24 cellular contexts compared by ENCODE assay signal in genomic region chr1:107706181-107706580, GRCh38.
"Had no signal": no experiment of that assay in that cellular context is flagged by ENCODE, and none has a peak within 500 bp of the region (broad histone marks: within the 10 kb centered on the region; RNA-seq: fewer than 3 reads in every experiment).

No MANE protein-coding gene starts in this region.

- H3K36me3 ChIP-seq: ascending aorta, MG63 had no signal

- H3K4me3 ChIP-seq: ascending aorta, body of pancreas, MG63 had no signal

- ATAC-seq: activated CD8-positive, alpha-beta T cell treated with anti-CD3 and anti-CD28 coated beads, Interleukin-2, amount 10 ng/mL, durations not matched to agents 7 days and 5 days; activated naive CD4-positive, alpha-beta T cell treated with anti-CD3 and anti-CD28 coated beads, Interleukin-2, amount 50 U/mL, for 72 hours; activated naive CD8-positive, alpha-beta T cell treated with anti-CD3 and anti-CD28 coated beads, Interleukin-2, amount 50 U/mL, for 24 hours; body of pancreas; PC-3; WTC11 had no signal

- H3K4me1 ChIP-seq: ascending aorta, body of pancreas had no signal

- DNase-seq: activated CD4-positive, alpha-beta T cell treated with anti-CD3 and anti-CD28 coated beads for 48 hours; activated CD4-positive, alpha-beta T cell treated with anti-CD3 and anti-CD28 coated beads, Interleukin-2, amount 50 U/mL, for 4 hours; activated CD4-positive, CD25-positive, alpha-beta regulatory T cell treated with anti-CD3 and anti-CD28 coated beads, Interleukin-2, amount 50 U/mL, for 72 hours; activated CD8-positive, alpha-beta memory T cell treated with anti-CD3 and anti-CD28 coated beads, Interleukin-2, amount 50 U/mL, for 48 hours; activated CD8-positive, alpha-beta T cell treated with anti-CD3 and anti-CD28 coated beads, Interleukin-2, amount 10 ng/mL, durations not matched to agents 7 days and 5 days; activated naive CD8-positive, alpha-beta T cell treated with anti-CD3 and anti-CD28 coated beads, Interleukin-2, amount 50 U/mL, for 24 hours; activated T-cell treated with anti-CD3 and anti-CD28 coated beads, Interleukin-2, amount 50 U/mL, for 1 hour; amniotic stem cell; body of pancreas; central memory CD4-positive, alpha-beta T cell; KG1; MG63; NCI-H1105; NCI-H1436 treated with DMSO at 0.1 percent for 48 hours; NCI-H1930; NCI-H345; NCI-H526; NCI-H82; NK-92 treated with Interleukin-12 subunit alpha and Interleukin-12 subunit beta, amount 100 ng/mL, for 24 hours; PC-3; SHP77 had no signal

- H3K9me3 ChIP-seq: ascending aorta, body of pancreas, MG63 had no signal

- H3K27ac ChIP-seq: ascending aorta, body of pancreas had no signal

- H3K27me3 ChIP-seq: ascending aorta, body of pancreas, MG63 had no signal
